1 cellular context compared by ENCODE assay signal in genomic region chr15:40427188-40427587, GRCh38.
TF ChIP-seq lines count a peak whose summit lies in the region.

No MANE protein-coding gene starts in this region.

TF ChIP-seq in H1, 55 proteins besides CTCF, POLR2A, EP300 and RAD21 (continued from another document):
- TF ChIP-seq CHD7 (IDR thresholded peaks at IDR 0.05; ENCODE audit: insufficient replicate concordance, low read length) (no peak), KDM4A (IDR thresholded peaks at IDR 0.05; ENCODE audit: low read depth, low read length, severe bottlenecking) (no peak), CHD2 (IDR thresholded peaks at IDR 0.05; ENCODE audit: low read length) (no peak), PHF8 (conservative IDR thresholded peaks at IDR 0.05; ENCODE audit: low read depth, low read length) (no peak), NANOG (IDR thresholded peaks at IDR 0.05; ENCODE audit: insufficient read depth, low read depth, low read length, poor library complexity, severe bottlenecking) (no peak), SP2 (IDR thresholded peaks at IDR 0.05; ENCODE audit: low read length) (no peak), RBBP5 (IDR thresholded peaks at IDR 0.05; ENCODE audit: borderline replicate concordance, low read depth, low read length) (no peak), TAF7 (optimal IDR thresholded peaks at IDR 0.05; ENCODE audit: borderline replicate concordance, low read depth, low read length) (no peak), E2F6 (IDR thresholded peaks at IDR 0.05) (no peak), TEAD4 (IDR thresholded peaks at IDR 0.05; ENCODE audit: low read depth, low read length) (no peak), MAFK (IDR thresholded peaks at IDR 0.05; ENCODE audit: low read depth, low read length) (no peak)
- TF ChIP-seq, protein P1, sequence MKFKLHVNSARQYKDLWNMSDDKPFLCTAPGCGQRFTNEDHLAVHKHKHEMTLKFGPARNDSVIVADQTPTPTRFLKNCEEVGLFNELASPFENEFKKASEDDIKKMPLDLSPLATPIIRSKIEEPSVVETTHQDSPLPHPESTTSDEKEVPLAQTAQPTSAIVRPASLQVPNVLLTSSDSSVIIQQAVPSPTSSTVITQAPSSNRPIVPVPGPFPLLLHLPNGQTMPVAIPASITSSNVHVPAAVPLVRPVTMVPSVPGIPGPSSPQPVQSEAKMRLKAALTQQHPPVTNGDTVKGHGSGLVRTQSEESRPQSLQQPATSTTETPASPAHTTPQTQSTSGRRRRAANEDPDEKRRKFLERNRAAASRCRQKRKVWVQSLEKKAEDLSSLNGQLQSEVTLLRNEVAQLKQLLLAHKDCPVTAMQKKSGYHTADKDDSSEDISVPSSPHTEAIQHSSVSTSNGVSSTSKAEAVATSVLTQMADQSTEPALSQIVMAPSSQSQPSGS (IDR thresholded peaks at IDR 0.05; ENCODE audit: low read length): no peak
TF ChIP-seq in H1: peak in this region for 0.
